Comparison of ENCODE assay signal across 19 cellular contexts in the genomic region with DNA sequence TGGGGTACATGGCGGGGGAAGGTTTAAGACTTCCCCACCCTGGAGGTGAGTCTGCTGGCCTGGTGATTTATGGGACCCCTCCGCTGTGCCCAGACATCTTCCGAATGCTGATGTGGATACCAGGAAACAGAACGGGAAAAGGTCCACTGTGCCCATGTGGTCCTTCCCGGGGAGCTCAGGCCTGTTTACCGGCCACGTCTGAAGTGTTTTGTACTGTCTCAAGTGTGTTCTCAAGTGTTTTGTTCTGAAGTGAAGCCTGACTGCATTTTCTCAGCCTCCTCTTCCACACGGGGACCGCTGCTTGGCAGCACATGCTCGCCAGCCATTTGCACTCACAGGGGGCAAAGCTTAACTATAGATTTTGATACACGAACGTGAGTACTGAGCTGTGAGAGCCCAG.
"Had no signal": no experiment of that assay in that cellular context is flagged by ENCODE, and none has a peak within 500 bp of the region (broad histone marks: within the 10 kb centered on the region; RNA-seq: fewer than 3 reads in every experiment).

No MANE protein-coding gene starts in this region.

- ATAC-seq: left cardiac atrium; left ventricle myocardium superior; naive thymus-derived CD4-positive, alpha-beta T cell; right cardiac atrium had no signal

- H3K4me2 ChIP-seq: hepatocyte had no signal

- H3K27me3 Mint-ChIP-seq: dendritic cell treated with granulocyte-macrophage colony-stimulating factor and Interleukin-4, amounts not matched to agents 40 ng/mL and 50 ng/mL, for 4 days had no signal

- H3K4me1 ChIP-seq: suprapubic skin, tibial artery, vagina had no signal

- H3K4me3 ChIP-seq: hepatocyte, ovary, suprapubic skin, tibial artery, upper lobe of left lung, vagina had no signal

- H3K4me3 Mint-ChIP-seq: dendritic cell treated with granulocyte-macrophage colony-stimulating factor and Interleukin-4, amounts not matched to agents 40 ng/mL and 50 ng/mL, for 4 days; naive thymus-derived CD4-positive, alpha-beta T cell; neural crest cell had no signal

- DNase-seq: foreskin melanocyte; head of caudate nucleus; kidney; left cardiac atrium; left ventricle myocardium superior; mesendoderm; naive thymus-derived CD4-positive, alpha-beta T cell; ovary; right cardiac atrium; small intestine; stimulated activated CD4-positive, alpha-beta T cell treated with anti-CD3 and anti-CD28 coated beads, Interleukin-12 subunit alpha, Interleukin-12 subunit beta, amount 100 ng/mL, for 4 hours; stimulated activated naive CD4-positive, alpha-beta T cell treated with Interleukin-2 at 50 U/mL for 16 hours; tibial artery; upper lobe of left lung had no signal

- H3K36me3 Mint-ChIP-seq: naive thymus-derived CD4-positive, alpha-beta T cell had no signal

- H3K36me3 ChIP-seq: ovary, suprapubic skin, tibial artery, upper lobe of left lung, vagina had no signal

- H3K27ac Mint-ChIP-seq: dendritic cell treated with granulocyte-macrophage colony-stimulating factor and Interleukin-4, amounts not matched to agents 40 ng/mL and 50 ng/mL, for 4 days had no signal

- H3K9me3 ChIP-seq: suprapubic skin, vagina had no signal

- H3K27ac ChIP-seq: hepatocyte, ovary, suprapubic skin, tibial artery, upper lobe of left lung, vagina had no signal

- H3K27me3 ChIP-seq: ovary, suprapubic skin, upper lobe of left lung, vagina had no signal
